ENCODE assay signal across 1 cellular context in genomic region chr10:69172241-69172998, GRCh38.
TF ChIP-seq lines count a peak whose summit lies in the region.

No MANE protein-coding gene starts in this region.

TF ChIP-seq in endothelial cell of umbilical vein, 7 proteins besides CTCF, POLR2A, EP300 and RAD21:
- TF ChIP-seq FOS (IDR thresholded peaks at IDR 0.05; ENCODE audit: borderline replicate concordance, insufficient read depth, low read length) (no peak), MYC (IDR thresholded peaks at IDR 0.05; ENCODE audit: low read depth, low read length) (no peak), EZH2 (IDR thresholded peaks at IDR 0.05; ENCODE audit: borderline replicate concordance, low read depth, low read length, severe bottlenecking) (no peak), POLR2AphosphoS5 (IDR thresholded peaks at IDR 0.05; ENCODE audit: insufficient read depth, low read depth, low read length) (no peak), JUN (IDR thresholded peaks at IDR 0.05; ENCODE audit: borderline replicate concordance, insufficient read depth, insufficient read length, low read depth) (no peak), GATA2 (IDR thresholded peaks at IDR 0.05; ENCODE audit: insufficient read depth, insufficient read length, low read depth, low read length) (no peak), MAX (IDR thresholded peaks at IDR 0.05; ENCODE audit: insufficient read depth, insufficient read length) (no peak)
